ENCODE assay signal across 2 cellular contexts in the genomic region with DNA sequence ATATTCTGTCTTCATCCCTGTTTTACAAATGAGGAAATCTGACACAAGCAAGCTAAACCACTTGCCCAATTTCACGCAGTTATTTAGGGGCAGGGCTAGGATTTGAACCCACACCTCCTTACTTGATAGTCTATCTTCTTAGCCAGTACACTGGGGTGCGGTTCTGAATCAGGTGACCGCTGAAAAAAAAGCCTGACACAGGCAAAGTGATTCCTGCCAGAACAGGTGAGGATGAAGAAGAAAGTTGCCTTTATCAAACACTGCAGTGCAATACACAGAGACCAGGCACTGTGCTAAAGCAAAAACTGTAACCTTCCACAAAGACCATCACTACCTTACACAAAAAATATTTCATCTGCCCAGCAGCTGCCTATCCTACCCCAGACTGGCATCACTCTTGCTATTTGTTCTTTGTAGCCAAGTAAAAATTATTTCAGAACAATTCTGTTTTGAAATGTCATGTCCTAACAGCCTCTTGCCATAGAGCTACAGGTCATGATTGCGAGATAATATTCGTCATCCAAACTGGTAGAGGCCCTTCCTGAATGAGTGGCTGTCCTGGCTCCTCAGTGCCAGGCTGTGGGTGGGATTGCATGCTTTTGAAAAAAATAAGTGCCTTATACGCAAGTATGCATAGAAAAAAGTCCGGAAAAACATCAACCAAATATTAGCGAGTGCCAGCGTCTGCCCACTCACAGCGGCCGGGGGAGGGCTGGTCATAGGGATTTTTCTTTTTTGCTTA.
TF ChIP-seq lines count a peak whose summit lies in the region.

No MANE protein-coding gene starts in this region.

TF ChIP-seq in HepG2, 621 proteins besides CTCF, POLR2A, EP300 and RAD21:
- TF ChIP-seq ZNF546 (CRISPR knock-in tag; conservative IDR thresholded peaks at IDR 0.05) (no peak), NKX3-1 (CRISPR knock-in tag; IDR thresholded peaks at IDR 0.05) (no peak), CBFB (CRISPR knock-in tag; IDR thresholded peaks at IDR 0.05) (no peak), ZNF136 (CRISPR knock-in tag; IDR thresholded peaks at IDR 0.05; ENCODE audit: low read depth) (no peak), XBP1 (CRISPR knock-in tag; IDR thresholded peaks at IDR 0.05) (no peak), SMAD9 (CRISPR knock-in tag; IDR thresholded peaks at IDR 0.05) (no peak), ZNF607 (CRISPR knock-in tag; IDR thresholded peaks at IDR 0.05; ENCODE audit: borderline replicate concordance) (no peak), CREB1 (IDR thresholded peaks at IDR 0.05) (no peak), CREB1 (CRISPR knock-in tag; IDR thresholded peaks at IDR 0.05) (no peak), MAFK (conservative IDR thresholded peaks at IDR 0.05 in 1 of 2, IDR thresholded peaks at IDR 0.05 in 1 of 2; ENCODE audit: low read length in 2 of 2) (no peak), ZNF335 (CRISPR knock-in tag; IDR thresholded peaks at IDR 0.05) (no peak), ZNF317 (CRISPR knock-in tag; IDR thresholded peaks at IDR 0.05) (no peak)
- TF ChIP-seq, protein P1, sequence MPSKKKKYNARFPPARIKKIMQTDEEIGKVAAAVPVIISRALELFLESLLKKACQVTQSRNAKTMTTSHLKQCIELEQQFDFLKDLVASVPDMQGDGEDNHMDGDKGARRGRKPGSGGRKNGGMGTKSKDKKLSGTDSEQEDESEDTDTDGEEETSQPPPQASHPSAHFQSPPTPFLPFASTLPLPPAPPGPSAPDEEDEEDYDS (CRISPR knock-in tag; IDR thresholded peaks at IDR 0.05), result no peak
- TF ChIP-seq, protein P2, sequence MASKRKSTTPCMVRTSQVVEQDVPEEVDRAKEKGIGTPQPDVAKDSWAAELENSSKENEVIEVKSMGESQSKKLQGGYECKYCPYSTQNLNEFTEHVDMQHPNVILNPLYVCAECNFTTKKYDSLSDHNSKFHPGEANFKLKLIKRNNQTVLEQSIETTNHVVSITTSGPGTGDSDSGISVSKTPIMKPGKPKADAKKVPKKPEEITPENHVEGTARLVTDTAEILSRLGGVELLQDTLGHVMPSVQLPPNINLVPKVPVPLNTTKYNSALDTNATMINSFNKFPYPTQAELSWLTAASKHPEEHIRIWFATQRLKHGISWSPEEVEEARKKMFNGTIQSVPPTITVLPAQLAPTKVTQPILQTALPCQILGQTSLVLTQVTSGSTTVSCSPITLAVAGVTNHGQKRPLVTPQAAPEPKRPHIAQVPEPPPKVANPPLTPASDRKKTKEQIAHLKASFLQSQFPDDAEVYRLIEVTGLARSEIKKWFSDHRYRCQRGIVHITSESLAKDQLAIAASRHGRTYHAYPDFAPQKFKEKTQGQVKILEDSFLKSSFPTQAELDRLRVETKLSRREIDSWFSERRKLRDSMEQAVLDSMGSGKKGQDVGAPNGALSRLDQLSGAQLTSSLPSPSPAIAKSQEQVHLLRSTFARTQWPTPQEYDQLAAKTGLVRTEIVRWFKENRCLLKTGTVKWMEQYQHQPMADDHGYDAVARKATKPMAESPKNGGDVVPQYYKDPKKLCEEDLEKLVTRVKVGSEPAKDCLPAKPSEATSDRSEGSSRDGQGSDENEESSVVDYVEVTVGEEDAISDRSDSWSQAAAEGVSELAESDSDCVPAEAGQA (IDR thresholded peaks at IDR 0.05; ENCODE audit: low read depth), result no peak
- TF ChIP-seq, protein P2 (CRISPR knock-in tag; IDR thresholded peaks at IDR 0.05; ENCODE audit: borderline replicate concordance), result no peak

TF ChIP-seq in H1, 55 proteins besides CTCF, POLR2A, EP300 and RAD21:
- TF ChIP-seq CTBP2 (IDR thresholded peaks at IDR 0.05; ENCODE audit: borderline replicate concordance, insufficient read depth, insufficient read length, low read length), result no peak
- no peak for TF ChIP-seq SAP30 (IDR thresholded peaks at IDR 0.05; ENCODE audit: insufficient read depth, insufficient replicate concordance, low read length)
- no peak for TF ChIP-seq HDAC6 (IDR thresholded peaks at IDR 0.05; ENCODE audit: low read depth, low read length)
- no peak for TF ChIP-seq BACH1 (IDR thresholded peaks at IDR 0.05; ENCODE audit: low read length)
- no peak for TF ChIP-seq YY1 (IDR thresholded peaks at IDR 0.05; ENCODE audit: low read depth, low read length)
TF ChIP-seq in H1: peak in this region for 0.
